ENCODE assay signal across 8 cellular contexts in the genomic region with DNA sequence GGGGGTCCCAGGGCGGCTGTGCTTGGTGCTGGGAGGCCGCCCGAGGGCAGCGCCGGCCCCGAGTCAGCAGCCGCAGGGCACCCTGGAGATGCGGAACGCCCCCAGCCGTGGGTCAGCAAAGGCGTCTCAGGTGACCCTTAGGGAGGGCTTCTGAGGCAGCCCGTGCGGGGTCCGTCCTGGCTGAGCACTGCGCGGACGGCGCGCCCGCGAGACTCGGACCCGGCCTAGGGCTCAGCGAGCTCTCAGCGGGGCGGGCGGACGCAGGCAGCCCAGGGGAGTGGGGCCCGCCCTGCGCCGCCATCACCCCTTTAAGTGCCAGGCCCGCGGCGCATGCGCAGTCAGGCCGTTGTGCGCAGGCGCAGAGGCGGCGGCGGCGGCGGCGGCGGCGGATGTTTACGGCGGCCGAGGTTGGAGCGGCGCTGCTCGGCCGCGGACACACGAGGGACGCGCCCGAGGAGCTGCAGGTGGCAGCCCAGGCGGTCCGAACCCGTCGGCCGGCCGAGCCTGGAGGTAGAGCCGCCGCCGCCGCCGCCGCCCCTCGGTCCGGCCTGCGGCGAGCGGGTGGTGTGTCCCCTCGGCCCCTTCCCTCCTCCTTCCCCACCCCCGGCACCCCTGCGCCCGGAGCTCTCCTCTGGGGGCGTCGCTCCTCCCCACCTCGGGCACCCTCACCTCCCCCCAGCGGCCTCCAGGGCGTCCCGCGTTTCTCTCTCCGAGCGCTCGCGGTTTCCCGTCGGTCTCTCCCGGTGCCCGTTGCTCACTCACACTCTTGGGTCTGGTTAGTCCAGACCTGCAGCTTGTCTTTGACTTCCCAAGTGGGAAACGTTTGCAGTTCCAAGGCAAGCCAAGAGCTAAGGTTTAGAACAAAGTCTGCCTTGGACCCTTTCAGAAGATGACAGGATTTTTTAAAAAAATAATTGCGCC. TPM values are rescaled to one million over a fixed set of nuclear protein-coding genes. Genes with fewer than 3 reads are reported as not detected.
DNase-seq lines count a peak whose midpoint lies in the region; ATAC-seq and TF ChIP-seq lines count a peak whose summit lies in the region.

A gene (plus strand): TSS at position 388 of the 921 bp plus-strand sequence. CDS start 4,218 bp downstream, outside the sequence.

- H3K4me3 ChIP-seq in BJ (ENCODE audit: low read depth, low read length) (peak within 1 kb of the TSS; percentile 85), dorsolateral prefrontal cortex (peak within 1 kb of the TSS; percentile 62 to 99 (median 86)), right lobe of liver (peak within 1 kb of the TSS; percentile 79 to 92 (median 83))

- DNase-seq in BJ (ENCODE audit: low read depth): no peak
- peak; percentile 89 for DNase-seq in NCI-H69 (lab: John Stamatoyannopoulos, UW)
- peak; percentile 78 to 80 for DNase-seq in activated CD4-positive, alpha-beta T cell treated with anti-CD3 and anti-CD28 coated beads, Interleukin-2, amount 50 U/mL, for 48 hours
- DNase-seq in dorsolateral prefrontal cortex: peak in 9 of 10 donors; percentile 63 to 90 (median 70)
- DNase-seq in right lobe of liver: peak; percentile 81 to 87 (median 84)
- peak; percentile 78 to 85 for DNase-seq in stimulated activated CD4-positive, alpha-beta T cell treated with anti-CD3 and anti-CD28 coated beads, Interleukin-4, amount 100 ng/mL, for 4 hours

- H3K4me1 ChIP-seq in right lobe of liver: peaks cover 0 to 11% (median 0%) of the 10 kb centered on the region in 4 donors

- intact Hi-C loops in dorsolateral prefrontal cortex (cut with DNase I): no loop called here
- intact Hi-C loops in right lobe of liver (cut with DNase I): no loop called here

- WGBS in right lobe of liver (ENCODE audit: insufficient coverage, low coverage, low lambda C conversion rate, missing lambda C conversion rate): 0% methylated on average over 12 of the region's 96 CpGs

- CTCF ChIA-PET in BJ (lab: Yijun Ruan, JAX): interaction anchor here (0.6 to 0.9 kb wide), 2 partner anchors 136 to 216 kb away, joined by 3 read pairs; no protein-coding TSS in a partner anchor

- H3K27ac ChIP-seq in dorsolateral prefrontal cortex: peak within 1 kb of the TSS in 58 of 59 donors; percentile 62 to 98 (median 92)
- peak within 1 kb of the TSS; percentile 78 to 94 (median 81) for H3K27ac ChIP-seq in right lobe of liver

- TF ChIP-seq CTCF in BJ (IDR thresholded peaks at IDR 0.05; ENCODE audit: insufficient read depth, low read depth, low read length) (no peak), dorsolateral prefrontal cortex (IDR thresholded peaks at IDR 0.05 in 54 of 56, conservative IDR thresholded peaks at IDR 0.05 in 2 of 56; ENCODE audit: low read depth in 1 of 56, partially characterized antibody in 56 of 56) (peak in 28 of 56 donors; percentile 9 to 57 (median 32)), right lobe of liver (IDR thresholded peaks at IDR 0.05) (no peak)

- H3K9me3 ChIP-seq in right lobe of liver: no peaks in the 10 kb centered on the region

- peak; percentile 77 for TF ChIP-seq POLR2A in right lobe of liver (IDR thresholded peaks at IDR 0.05)

- H3K27me3 ChIP-seq in BJ (ENCODE audit: control insufficient read depth, insufficient read depth, low read length) (no peaks in the 10 kb centered on the region), dorsolateral prefrontal cortex (no peaks in the 10 kb centered on the region), right lobe of liver (no peaks in the 10 kb centered on the region)

- POLR2A ChIA-PET in BJ (lab: Charles Lee): no interaction called here

- H3K36me3 ChIP-seq in BJ (ENCODE audit: control insufficient read depth, insufficient read depth, low read length) (no peaks in the 10 kb centered on the region), right lobe of liver (no peaks in the 10 kb centered on the region)

- ATAC-seq in GM19324 (IDR thresholded peaks at IDR 0.05; ENCODE audit: low FRiP score, unreplicated experiment) (peak; percentile 86), HG03460 (IDR thresholded peaks at IDR 0.05; ENCODE audit: unreplicated experiment) (peak; percentile 72), right lobe of liver (peak; percentile 87 to 95 (median 92))

RNA-seq across cellular contexts. Expression of the gene that starts here (rescaled TPM):
- polyA plus RNA-seq in BJ (2011; rRNA removed): 34.4 and 36.1 TPM in 2 replicates
- polyA minus RNA-seq in BJ (2011; rRNA and poly(A)+ RNA removed): 9.2 and 9.7 TPM in 2 replicates
- total RNA-seq in dorsolateral prefrontal cortex (100 to 1,000 TPM in 58 of 120 experiments, 10 to 100 TPM in 62; 66.2 to 152 (median 98.4) TPM), right lobe of liver (10 to 100 TPM; 24.5 to 39.7 (median 28.6) TPM)
